7 cellular contexts compared by ENCODE assay signal in genomic region chr16:81480856-81481821, GRCh38. TPM values are rescaled to one million over a fixed set of nuclear protein-coding genes. Genes with fewer than 3 reads are reported as not detected.
DNase-seq lines count a peak whose midpoint lies in the region; ATAC-seq, FAIRE-seq and TF ChIP-seq lines count a peak whose summit lies in the region.

No MANE protein-coding gene starts in this region.

- peak; percentile 90 for FAIRE-seq in HepG2 (lab: Jason Lieb, UNC)

- WGBS in HepG2 (ENCODE audit: low lambda C conversion rate), result 47% methylated on average over 18 of the region's 18 CpGs

- peak; percentile 67 to 84 for TF ChIP-seq EP300 in HepG2 (IDR thresholded peaks at IDR 0.05; ENCODE audit: low read depth in 2 of 2, low read length in 2 of 2)
- TF ChIP-seq EP300 in HepG2 (CRISPR knock-in tag; IDR thresholded peaks at IDR 0.05; ENCODE audit: borderline replicate concordance), result peak; percentile 91

- peaks cover 79% of the 10 kb centered on the region for H3K4me1 ChIP-seq in HepG2 (ENCODE audit: insufficient read depth, low read length)

- no TSS peak for BruUV-seq in HepG2 (replicated peaks; lab: Mats Ljungman, UMichigan)

- H3K27me3 ChIP-seq in HepG2 (ENCODE audit: control insufficient read depth in 1 of 2, insufficient read depth in 2 of 2, low read length in 2 of 2), result no peaks in the 10 kb centered on the region

- peaks cover 91% of the 10 kb centered on the region for H3K4me1 Mint-ChIP-seq in activated B cell treated with CpG ODN at 0.5 μM for 24 hours

- DNase-seq in activated B cell treated with CpG ODN at 0.5 μM for 24 hours, result peak; percentile 58
- DNase-seq in HepG2 (ENCODE audit: low spot score), result peak; percentile 94
- DNase-seq in ureter (ENCODE audit: low spot score), result peak; percentile 61
- DNase-seq in coronary artery (ENCODE audit: low spot score), result no peak

- H4K20me1 ChIP-seq in HepG2 (ENCODE audit: insufficient read depth, low read length), result peaks cover 87% of the 10 kb centered on the region

- no peaks in the 10 kb centered on the region for H3K9me3 Mint-ChIP-seq in activated B cell treated with CpG ODN at 0.5 μM for 24 hours

- H3K9me3 ChIP-seq in HepG2 (ENCODE audit: low read length), result no peaks in the 10 kb centered on the region

- peak overlapping the region in 1 of 3 experiments; percentile 32; a peak in 2 of 6 replicates for H3K4me3 ChIP-seq in HepG2 (replicated peaks in 1 of 3; ENCODE audit: insufficient read depth in 1 of 3, low read depth in 2 of 3, low read length in 3 of 3)
- H3K4me3 ChIP-seq in coronary artery, result no peak overlapping the region

- peak in 1 of 2 experiments; percentile 25; a peak in 2 of 4 replicates for TF ChIP-seq POLR2A in HepG2 (IDR thresholded peaks at IDR 0.05; ENCODE audit: insufficient read depth in 1 of 2, low read depth in 2 of 2, low read length in 2 of 2)

- no peaks in the 10 kb centered on the region for H3K27me3 Mint-ChIP-seq in activated B cell treated with CpG ODN at 0.5 μM for 24 hours

- peaks cover 97% of the 10 kb centered on the region for H3K79me2 ChIP-seq in HepG2 (ENCODE audit: insufficient read depth, low read length)

- H3K4me3 Mint-ChIP-seq in activated B cell treated with CpG ODN at 0.5 μM for 24 hours, result peak overlapping the region; percentile 79

- TF ChIP-seq RAD21 in HepG2 (CRISPR knock-in tag; IDR thresholded peaks at IDR 0.05), result peak; percentile 53; the same call in 1 of the 2 replicates

- peak overlapping the region; percentile 93 for H3K27ac Mint-ChIP-seq in activated B cell treated with CpG ODN at 0.5 μM for 24 hours

- H3K36me3 Mint-ChIP-seq in activated B cell treated with CpG ODN at 0.5 μM for 24 hours (ENCODE audit: low read depth), result peaks cover 16% of the 10 kb centered on the region

- in situ Hi-C loops in HepG2 (cut with HindIII; ENCODE audit: extremely low pct_ligation_motif_present, low pct_unique_long_range_greater_than_20kb), result no loop called here

- H2AFZ ChIP-seq in HepG2 (ENCODE audit: low read length), result no peak overlapping the region

- H3K27ac ChIP-seq in HepG2 (ENCODE audit: extremely low read length, insufficient read depth, low read length), result peak overlapping the region; percentile 60
- H3K27ac ChIP-seq in coronary artery, result peak overlapping the region in 1 of 2 donors; percentile 49

- TF ChIP-seq CTCF in activated B cell treated with CpG ODN at 0.5 μM for 24 hours (IDR thresholded peaks at IDR 0.05), result no peak
- peak; percentile 55 for TF ChIP-seq CTCF in HepG2 (CRISPR knock-in tag; IDR thresholded peaks at IDR 0.05)
- no peak for TF ChIP-seq CTCF in coronary artery (IDR thresholded peaks at IDR 0.05)

- ATAC-seq in GM18498 (IDR thresholded peaks at IDR 0.05; ENCODE audit: unreplicated experiment), result peak; percentile 92
- peak; percentile 83 for ATAC-seq in GM21447 (IDR thresholded peaks at IDR 0.05; ENCODE audit: unreplicated experiment)
- peak; percentile 95 for ATAC-seq in HG03575 (IDR thresholded peaks at IDR 0.05; ENCODE audit: extremely low read depth, insufficient number of reproducible peaks, low FRiP score, unreplicated experiment)
- ATAC-seq in activated B cell treated with CpG ODN at 0.5 μM for 24 hours (ENCODE audit: low read depth), result peak; percentile 84
- peak; percentile 87 for ATAC-seq in HepG2

- CTCF ChIA-PET in activated B cell treated with CpG ODN at 0.5 μM for 24 hours (lab: Charles Lee), result interaction anchor here (0.7 to 2.5 kb wide), 8 partner anchors 11 to 141 kb away, joined by 3 to 14 read pairs (median 4); partner anchors contain the start of gene CMIP
- CTCF ChIA-PET in HepG2 (lab: Yijun Ruan, JAX; ENCODE audit: low intra/inter-chr PET ratio, low total read pairs), result interaction anchor here (0.6 kb wide), 1 partner anchor 18 kb away, joined by 3 read pairs; no protein-coding TSS in a partner anchor

- POLR2A ChIA-PET in activated B cell treated with CpG ODN at 0.5 μM for 24 hours (lab: Charles Lee), result interaction anchor here (0.7 to 12.7 kb wide), 20 partner anchors 12 to 336 kb away, joined by 3 to 307 read pairs (median 5); partner anchors contain the start of gene CMIP
- POLR2A ChIA-PET in HepG2 (lab: Yijun Ruan, JAX), result interaction anchor here (0.8 to 3.2 kb wide), 13 partner anchors 11 to 68 kb away, joined by 3 to 29 read pairs (median 3); no protein-coding TSS in a partner anchor

- peaks cover 14 to 52% of the 10 kb centered on the region in 2 experiments for H3K36me3 ChIP-seq in HepG2 (replicated peaks in 1 of 2; ENCODE audit: control insufficient read depth in 1 of 2, insufficient read depth in 2 of 2, low read length in 2 of 2)

- intact Hi-C loops in activated B cell treated with CpG ODN at 0.5 μM for 24 hours (cut with micrococcal nuclease), result loop anchor here (1.0 to 5.0 kb wide), 6 partner anchors 9 to 474 kb away; partner anchors contain the start of genes CENPN and CMC2
- intact Hi-C loops in HepG2 (cut with micrococcal nuclease; ENCODE audit: unreplicated experiment), result loop anchor here (1.0 kb wide), 1 partner anchor 16 kb away; no protein-coding TSS in a partner anchor

- H3K9ac ChIP-seq in HepG2 (ENCODE audit: insufficient read depth, low read depth, low read length), result no peak overlapping the region

- peak overlapping the region; percentile 65 for H3K4me2 ChIP-seq in HepG2 (ENCODE audit: low read depth, low read length)

TF ChIP-seq in HepG2, 621 proteins besides CTCF, POLR2A, EP300 and RAD21 (continues in another document):
- TF ChIP-seq ZNF34 (CRISPR knock-in tag; IDR thresholded peaks at IDR 0.05; ENCODE audit: borderline replicate concordance) (no peak), ZNF30 (CRISPR knock-in tag; IDR thresholded peaks at IDR 0.05) (no peak)
- TF ChIP-seq, protein P1, sequence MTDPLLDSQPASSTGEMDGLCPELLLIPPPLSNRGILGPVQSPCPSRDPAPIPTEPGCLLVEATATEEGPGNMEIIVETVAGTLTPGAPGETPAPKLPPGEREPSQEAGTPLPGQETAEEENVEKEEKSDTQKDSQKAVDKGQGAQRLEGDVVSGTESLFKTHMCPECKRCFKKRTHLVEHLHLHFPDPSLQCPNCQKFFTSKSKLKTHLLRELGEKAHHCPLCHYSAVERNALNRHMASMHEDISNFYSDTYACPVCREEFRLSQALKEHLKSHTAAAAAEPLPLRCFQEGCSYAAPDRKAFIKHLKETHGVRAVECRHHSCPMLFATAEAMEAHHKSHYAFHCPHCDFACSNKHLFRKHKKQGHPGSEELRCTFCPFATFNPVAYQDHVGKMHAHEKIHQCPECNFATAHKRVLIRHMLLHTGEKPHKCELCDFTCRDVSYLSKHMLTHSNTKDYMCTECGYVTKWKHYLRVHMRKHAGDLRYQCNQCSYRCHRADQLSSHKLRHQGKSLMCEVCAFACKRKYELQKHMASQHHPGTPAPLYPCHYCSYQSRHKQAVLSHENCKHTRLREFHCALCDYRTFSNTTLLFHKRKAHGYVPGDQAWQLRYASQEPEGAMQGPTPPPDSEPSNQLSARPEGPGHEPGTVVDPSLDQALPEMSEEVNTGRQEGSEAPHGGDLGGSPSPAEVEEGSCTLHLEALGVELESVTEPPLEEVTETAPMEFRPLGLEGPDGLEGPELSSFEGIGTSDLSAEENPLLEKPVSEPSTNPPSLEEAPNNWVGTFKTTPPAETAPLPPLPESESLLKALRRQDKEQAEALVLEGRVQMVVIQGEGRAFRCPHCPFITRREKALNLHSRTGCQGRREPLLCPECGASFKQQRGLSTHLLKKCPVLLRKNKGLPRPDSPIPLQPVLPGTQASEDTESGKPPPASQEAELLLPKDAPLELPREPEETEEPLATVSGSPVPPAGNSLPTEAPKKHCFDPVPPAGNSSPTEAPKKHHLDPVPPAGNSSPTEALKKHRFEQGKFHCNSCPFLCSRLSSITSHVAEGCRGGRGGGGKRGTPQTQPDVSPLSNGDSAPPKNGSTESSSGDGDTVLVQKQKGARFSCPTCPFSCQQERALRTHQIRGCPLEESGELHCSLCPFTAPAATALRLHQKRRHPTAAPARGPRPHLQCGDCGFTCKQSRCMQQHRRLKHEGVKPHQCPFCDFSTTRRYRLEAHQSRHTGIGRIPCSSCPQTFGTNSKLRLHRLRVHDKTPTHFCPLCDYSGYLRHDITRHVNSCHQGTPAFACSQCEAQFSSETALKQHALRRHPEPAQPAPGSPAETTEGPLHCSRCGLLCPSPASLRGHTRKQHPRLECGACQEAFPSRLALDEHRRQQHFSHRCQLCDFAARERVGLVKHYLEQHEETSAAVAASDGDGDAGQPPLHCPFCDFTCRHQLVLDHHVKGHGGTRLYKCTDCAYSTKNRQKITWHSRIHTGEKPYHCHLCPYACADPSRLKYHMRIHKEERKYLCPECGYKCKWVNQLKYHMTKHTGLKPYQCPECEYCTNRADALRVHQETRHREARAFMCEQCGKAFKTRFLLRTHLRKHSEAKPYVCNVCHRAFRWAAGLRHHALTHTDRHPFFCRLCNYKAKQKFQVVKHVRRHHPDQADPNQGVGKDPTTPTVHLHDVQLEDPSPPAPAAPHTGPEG (CRISPR knock-in tag; IDR thresholded peaks at IDR 0.05), result no peak

RNA-seq across cellular contexts. Expression of gene CMIP, which starts 36.5 kb away (rescaled TPM):
- total RNA-seq in activated B cell treated with CpG ODN at 0.5 μM for 24 hours (62.4 and 76.3 TPM in 2 replicates), HepG2 (2016; rRNA removed; fragmentation: Illumina TruSeq; extraction: Trizol) (10.9 and 21.7 TPM in 2 replicates), ureter (98.0 TPM)
- total RNA-seq in HepG2 (2016; cell fraction: cytosol; rRNA removed; fragmentation: Illumina TruSeq; extraction: Trizol; ENCODE audit: low read depth), result 3.5 and 4.6 TPM in 2 replicates
- total RNA-seq in HepG2 (2016; cell fraction: insoluble cytoplasmic fraction; rRNA removed; fragmentation: Illumina TruSeq; extraction: Trizol), result 11.5 and 15.7 TPM in 2 replicates
- total RNA-seq in HepG2 (2016; cell fraction: membrane; rRNA removed; fragmentation: Illumina TruSeq; extraction: Trizol), result 13.0 and 15.9 TPM in 2 replicates
- 23.3 and 29.3 TPM in 2 replicates for total RNA-seq in HepG2 (2016; cell fraction: nucleus; rRNA removed; fragmentation: Illumina TruSeq; extraction: Trizol)
- 18.1 and 22.0 TPM in 2 replicates for polyA plus RNA-seq in HepG2 (2011; rRNA removed)
- 17.3 and 20.7 TPM in 2 replicates for polyA plus RNA-seq in HepG2 (2011; cell fraction: cytosol; rRNA removed)
- 77.4 and 83.2 TPM in 2 replicates for polyA plus RNA-seq in HepG2 (2011; cell fraction: nucleus; rRNA removed)
- 74.4 and 83.5 TPM in 2 replicates for polyA plus RNA-seq in HepG2 (2012)
- 3.4 and 3.8 TPM in 2 replicates for polyA plus RNA-seq in HepG2 (2016; cell fraction: cytosol; fragmentation: Illumina TruSeq; extraction: Trizol; ENCODE audit: low read depth)
- 29.7 and 48.6 TPM in 2 replicates for polyA plus RNA-seq in HepG2 (2016; cell fraction: insoluble cytoplasmic fraction; fragmentation: Illumina TruSeq; extraction: Trizol; ENCODE audit: low read depth)
- 14.8 and 16.9 TPM in 2 replicates for polyA plus RNA-seq in HepG2 (2016; cell fraction: membrane; fragmentation: Illumina TruSeq; extraction: Trizol; ENCODE audit: low read depth)
- polyA plus RNA-seq in HepG2 (2016; cell fraction: nucleus; fragmentation: Illumina TruSeq; extraction: Trizol; ENCODE audit: insufficient read depth, low read depth), result 51.1 and 51.2 TPM in 2 replicates
- 16.6 and 71.5 TPM in 2 replicates for polyA minus RNA-seq in HepG2 (2011; rRNA and poly(A)+ RNA removed; ENCODE audit: low replicate concordance)
- polyA minus RNA-seq in HepG2 (2011; cell fraction: cytosol; rRNA and poly(A)+ RNA removed), result 60.8 and 68.8 TPM in 2 replicates
- 61.9 and 63.1 TPM in 2 replicates for polyA minus RNA-seq in HepG2 (2011; cell fraction: nucleus; rRNA and poly(A)+ RNA removed)
